ENCODE assay signal across 19 cellular contexts in genomic region chr6:160394654-160395035, GRCh38. TPM values are rescaled to one million over a fixed set of nuclear protein-coding genes. Genes with fewer than 3 reads are reported as not detected.
DNase-seq lines count a peak whose midpoint lies in the region; ATAC-seq, FAIRE-seq and TF ChIP-seq lines count a peak whose summit lies in the region.
"Had no signal": no experiment of that assay in that cellular context is flagged by ENCODE, and none has a peak within 500 bp of the region (broad histone marks: within the 10 kb centered on the region; RNA-seq: fewer than 3 reads in every experiment).

No MANE protein-coding gene starts in this region.

- TF ChIP-seq EP300 in K562 (IDR thresholded peaks at IDR 0.05; ENCODE audit: low read length): no peak

- H3K27me3 ChIP-seq in Caco-2 (replicated peaks; ENCODE audit: control insufficient read depth, insufficient read depth, low read length): no peaks in the 10 kb centered on the region
- peaks cover 0 to 5% of the 10 kb centered on the region in 2 experiments; a peak in 2 of 5 replicates for H3K27me3 ChIP-seq in K562 (ENCODE audit: control insufficient read depth in 2 of 2, insufficient read depth in 2 of 2, low read length in 2 of 2)
- no peaks in the 10 kb centered on the region for H3K27me3 ChIP-seq in psoas muscle (ENCODE audit: insufficient read depth in 3 of 3, low read length in 2 of 3)
- H3K27me3 ChIP-seq: tibial nerve had no signal

- H3K9me3 ChIP-seq in Caco-2 (no peaks in the 10 kb centered on the region; the same call in none of the 2 replicates), K562 (replicated peaks; ENCODE audit: control insufficient read depth, insufficient read depth, low read depth, low read length) (no peaks in the 10 kb centered on the region), psoas muscle (no peaks in the 10 kb centered on the region)
- H3K9me3 ChIP-seq: tibial nerve had no signal

- H4K20me1 ChIP-seq in K562 (replicated peaks; ENCODE audit: control insufficient read depth, insufficient read depth, low read length): no peaks in the 10 kb centered on the region

- CTCF ChIA-PET in Caco-2 (lab: Charles Lee) (interaction anchor here (1.1 to 1.7 kb wide), 2 partner anchors 173 to 256 kb away, joined by 3 to 7 read pairs; no protein-coding TSS in a partner anchor), K562 (lab: Yijun Ruan, JAX; ENCODE audit: low intra/inter-chr PET ratio) (no interaction called here)

- peak; percentile 38 for ATAC-seq in K562
- peak; percentile 88 for ATAC-seq in left lobe of liver
- ATAC-seq in psoas muscle: peak; percentile 46 to 64 (median 60)
- no peak for ATAC-seq in GM18498 (IDR thresholded peaks at IDR 0.05; ENCODE audit: unreplicated experiment)
- ATAC-seq in GM19324 (IDR thresholded peaks at IDR 0.05; ENCODE audit: low FRiP score, unreplicated experiment): no peak

- in situ Hi-C loops in K562 (cut with MboI): no loop called here

- H3K36me3 ChIP-seq in Caco-2 (ENCODE audit: control insufficient read depth, insufficient read depth, low read length): no peaks in the 10 kb centered on the region
- no peaks in the 10 kb centered on the region for H3K36me3 ChIP-seq in K562 (ENCODE audit: control insufficient read depth, insufficient read depth, low read length)
- H3K36me3 ChIP-seq in psoas muscle (ENCODE audit: insufficient read depth in 1 of 2, low read depth in 1 of 2): no peaks in the 10 kb centered on the region
- H3K36me3 ChIP-seq: tibial nerve had no signal

- no peaks in the 10 kb centered on the region for H3K27me3 Mint-ChIP-seq in Caco-2 (ENCODE audit: insufficient read depth, unreplicated experiment)

- no peak for TF ChIP-seq RAD21 in K562 (CRISPR knock-in tag; conservative IDR thresholded peaks at IDR 0.05 in 1 of 2, IDR thresholded peaks at IDR 0.05 in 1 of 2)

- TF ChIP-seq CTCF in Caco-2 (IDR thresholded peaks at IDR 0.05; ENCODE audit: insufficient read depth in 1 of 2, low read depth in 1 of 2, low read length in 1 of 2, severe bottlenecking in 1 of 2, unreplicated experiment in 1 of 2) (no peak), K562 (IDR thresholded peaks at IDR 0.05 in 2 of 3, conservative IDR thresholded peaks at IDR 0.05 in 1 of 3; ENCODE audit: insufficient read depth in 2 of 3, low read depth in 1 of 3, low read length in 3 of 3) (no peak), psoas muscle (IDR thresholded peaks at IDR 0.05) (no peak)

- no peaks in the 10 kb centered on the region for H3K9me1 ChIP-seq in K562 (ENCODE audit: control insufficient read depth, insufficient read depth, low read length)

- DNase-seq in Caco-2 (peak in 1 of 2 experiments; percentile 14), K562 (ENCODE audit: extremely low read depth in 1 of 4, low spot score in 3 of 4) (no peak), left lobe of liver (ENCODE audit: low spot score) (peak; percentile 72), psoas muscle (no peak), HTR-8/SVneo (ENCODE audit: insufficient read length, low spot score) (no peak), NOMO-1 (lab: John Stamatoyannopoulos, UW; ENCODE audit: unreplicated experiment in 2 of 2) (no peak)
- DNase-seq: activated CD4-positive, alpha-beta T cell treated with anti-CD3 and anti-CD28 coated beads, Interleukin-2, amount 50 U/mL, for 48 hours; activated naive CD4-positive, alpha-beta T cell treated with Interleukin-2 at 50 U/mL for 16 hours; activated T-cell treated with anti-CD3 and anti-CD28 coated beads for 4 hours; CD4-positive, alpha-beta T cell; cortex of kidney; EL; NCI-H2029 treated with DMSO at 0.1 percent for 48 hours had no signal

- H3K36me3 Mint-ChIP-seq in Caco-2 (ENCODE audit: insufficient read depth, unreplicated experiment): peaks cover 6% of the 10 kb centered on the region

- H3K4me1 Mint-ChIP-seq in Caco-2 (ENCODE audit: low read depth, unreplicated experiment): peaks cover 19% of the 10 kb centered on the region

- no peak overlapping the region; the same call in 1 of the 2 replicates for H3K4me2 ChIP-seq in K562 (ENCODE audit: insufficient read depth, low read length)
- H3K4me2 ChIP-seq: KMS-11 had no signal

- H3K4me1 ChIP-seq in Caco-2 (peaks cover 35% of the 10 kb centered on the region), K562 (replicated peaks in 1 of 2; ENCODE audit: control insufficient read depth in 2 of 2, insufficient read depth in 2 of 2, low read length in 2 of 2) (no peaks in the 10 kb centered on the region), psoas muscle (peaks cover 15% of the 10 kb centered on the region)

- FAIRE-seq in K562 (lab: Jason Lieb, UNC) (no peak), HTR-8/SVneo (lab: Jason Lieb, UNC) (no peak)

- 0% methylated on average over 2 of the region's 2 CpGs for WGBS in K562 (ENCODE audit: insufficient coverage, low coverage, missing lambda C conversion rate)
- WGBS in psoas muscle, 3 donors: 53 to 58% (median 53%) methylated on average over 2 of the region's 2 CpGs

- intact Hi-C loops in Caco-2 (cut with micrococcal nuclease; ENCODE audit: unreplicated experiment) (loop anchor here (2.0 to 5.0 kb wide), 2 partner anchors 47 to 140 kb away; partner anchors contain the start of gene SLC22A3), K562 (cut with micrococcal nuclease) (no loop called here), psoas muscle (cut with DNase I) (no loop called here)

- BruUV-seq in Caco-2 (replicated peaks; lab: Mats Ljungman, UMichigan) (TSS peak; percentile 27), K562 (replicated peaks; lab: Mats Ljungman, UMichigan) (no TSS peak)

- H3K4me3 Mint-ChIP-seq in Caco-2 (ENCODE audit: unreplicated experiment): peak overlapping the region; percentile 45
- H3K4me3 Mint-ChIP-seq: CD4-positive, alpha-beta T cell; natural killer cell treated with Interleukin-12 subunit alpha and Interleukin-12 subunit beta and Interleukin-15 and Interleukin-18, amount 100 ng/mL, for 72 hours had no signal

- no peaks in the 10 kb centered on the region for H3K79me2 ChIP-seq in K562 (ENCODE audit: control insufficient read depth, insufficient read depth, low read length)

- no peaks in the 10 kb centered on the region for H3K9me3 Mint-ChIP-seq in Caco-2 (ENCODE audit: unreplicated experiment)
- H3K9me3 Mint-ChIP-seq: CD4-positive, alpha-beta T cell had no signal

- POLR2A ChIA-PET in Caco-2 (lab: Charles Lee) (no interaction called here), K562 (lab: Yijun Ruan, JAX) (interaction anchor here (1.1 kb wide), 1 partner anchor 14 kb away, joined by 4 read pairs; no protein-coding TSS in a partner anchor)

- no peak for TF ChIP-seq POLR2A in K562 (conservative IDR thresholded peaks at IDR 0.05)

- peak overlapping the region; percentile 95 for H3K27ac Mint-ChIP-seq in Caco-2 (ENCODE audit: unreplicated experiment)
- H3K27ac Mint-ChIP-seq: CD4-positive, alpha-beta T cell; natural killer cell treated with Interleukin-12 subunit alpha and Interleukin-12 subunit beta and Interleukin-15 and Interleukin-18, amount 100 ng/mL, for 72 hours had no signal

- H2AFZ ChIP-seq in K562 (ENCODE audit: low read depth, low read length): no peak overlapping the region

- H3K4me3 ChIP-seq in Caco-2 (ENCODE audit: low read depth, low read length) (no peak overlapping the region), K562 (no peak overlapping the region), psoas muscle (no peak overlapping the region)
- H3K4me3 ChIP-seq: tibial nerve had no signal

- H3K27ac ChIP-seq in K562 (ENCODE audit: extremely low read depth, low read depth, low read length): no peak overlapping the region
- H3K27ac ChIP-seq in psoas muscle: no peak overlapping the region
- H3K27ac ChIP-seq: KMS-11 had no signal

- no peak overlapping the region for H3K9ac ChIP-seq in K562 (ENCODE audit: insufficient read depth in 1 of 2, low read depth in 2 of 2, low read length in 2 of 2)
- H3K9ac ChIP-seq: KMS-11 had no signal

TF ChIP-seq in K562, 482 proteins besides CTCF, POLR2A, EP300 and RAD21 (continues in another document):
- TF ChIP-seq, protein P1, sequence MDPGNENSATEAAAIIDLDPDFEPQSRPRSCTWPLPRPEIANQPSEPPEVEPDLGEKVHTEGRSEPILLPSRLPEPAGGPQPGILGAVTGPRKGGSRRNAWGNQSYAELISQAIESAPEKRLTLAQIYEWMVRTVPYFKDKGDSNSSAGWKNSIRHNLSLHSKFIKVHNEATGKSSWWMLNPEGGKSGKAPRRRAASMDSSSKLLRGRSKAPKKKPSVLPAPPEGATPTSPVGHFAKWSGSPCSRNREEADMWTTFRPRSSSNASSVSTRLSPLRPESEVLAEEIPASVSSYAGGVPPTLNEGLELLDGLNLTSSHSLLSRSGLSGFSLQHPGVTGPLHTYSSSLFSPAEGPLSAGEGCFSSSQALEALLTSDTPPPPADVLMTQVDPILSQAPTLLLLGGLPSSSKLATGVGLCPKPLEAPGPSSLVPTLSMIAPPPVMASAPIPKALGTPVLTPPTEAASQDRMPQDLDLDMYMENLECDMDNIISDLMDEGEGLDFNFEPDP (CRISPR knock-in tag; IDR thresholded peaks at IDR 0.05): 0 out of 2 replicates have a peak, but pooled peaks have one; percentile 14
- TF ChIP-seq EP400 (IDR thresholded peaks at IDR 0.05): no peak
- no peak for TF ChIP-seq ZNF75A (CRISPR knock-in tag; IDR thresholded peaks at IDR 0.05)
- no peak for TF ChIP-seq ZNF175 (CRISPR knock-in tag; IDR thresholded peaks at IDR 0.05; ENCODE audit: low read depth)
- TF ChIP-seq C11orf30 (IDR thresholded peaks at IDR 0.05; ENCODE audit: low read depth): no peak

RNA-seq across cellular contexts. Expression of gene SLC22A3, which starts 46.5 kb away (rescaled TPM):
- total RNA-seq in Caco-2 (2022): 2.3 and 2.4 TPM in 2 replicates
- total RNA-seq in K562 (2011; cell fraction: chromatin; rRNA removed; ENCODE audit: low replicate concordance): not detected in 2 replicates
- not detected in 2 replicates for total RNA-seq in K562 (2011; cell fraction: nucleolus; rRNA removed)
- not detected in 2 replicates for total RNA-seq in K562 (2011; cell fraction: nucleoplasm; rRNA removed)
- not detected in 2 replicates for total RNA-seq in K562 (2014; rRNA removed)
- total RNA-seq in K562 (2014; rRNA removed; fragmentation: Illumina TruSeq; extraction: Trizol): not detected in 2 replicates
- total RNA-seq in K562 (2015; rRNA removed; fragmentation: Illumina TruSeq; extraction: Trizol): not detected in 2 replicates
- total RNA-seq in K562 (2021): 0.07 TPM in 1 of 2 replicates, not detected in the other
- not detected in 2 replicates for polyA plus RNA-seq in K562 (2011; rRNA removed)
- polyA plus RNA-seq in K562 (2011; cell fraction: cytosol; rRNA removed): not detected in 2 replicates
- polyA plus RNA-seq in K562 (2011; cell fraction: nucleus; rRNA removed): not detected in 2 replicates
- not detected in 2 replicates for polyA plus RNA-seq in K562 (2012)
- polyA plus RNA-seq in K562 (2014; fragmentation: Illumina TruSeq; extraction: Trizol): not detected in 2 replicates
- polyA plus RNA-seq in K562 (2014; fragmentation: Nextera tagmentation; extraction: Ambion mirVana): not detected
- polyA plus RNA-seq in K562 (2014; rRNA removed): not detected in 2 replicates
- not detected in 2 replicates for polyA minus RNA-seq in K562 (2011; rRNA and poly(A)+ RNA removed)
- not detected in 2 replicates for polyA minus RNA-seq in K562 (2011; cell fraction: cytosol; rRNA and poly(A)+ RNA removed)
- polyA minus RNA-seq in K562 (2011; cell fraction: nucleus; rRNA and poly(A)+ RNA removed): not detected in 2 replicates
- total RNA-seq in left lobe of liver: 34.5 TPM
- 10 to 100 TPM; 45.4 to 91.9 (median 54.8) TPM for total RNA-seq in psoas muscle
- polyA plus RNA-seq in psoas muscle: 100 to 1,000 TPM in 1 of 3 donors, 10 to 100 TPM in 2; 43.7 to 121 (median 45.6) TPM
- total RNA-seq: CD4-positive, alpha-beta T cell; H4; natural killer cell treated with Interleukin-12 subunit alpha and Interleukin-12 subunit beta and Interleukin-15 and Interleukin-18, amount 100 ng/mL, for 72 hours had no signal

Comparison
In these comparisons a context has a peak if more than half of its experiments do, and no peak if none do; other contexts are left out.
1. ATAC-seq: peak in K562 (single experiment), left lobe of liver (single experiment) and psoas muscle (4 of 4); none in GM18498 (single experiment) and GM19324 (single experiment).
2. RNA of gene SLC22A3, which starts 46.5 kb away (total RNA-seq): 45.4 to 91.9 TPM in psoas muscle and 34.5 TPM in left lobe of liver (single experiment); 2.3 to 2.4 TPM in Caco-2 and 0.07 TPM in K562; every median in the first group is over 10 times any median in the second.